In the genomic region with DNA sequence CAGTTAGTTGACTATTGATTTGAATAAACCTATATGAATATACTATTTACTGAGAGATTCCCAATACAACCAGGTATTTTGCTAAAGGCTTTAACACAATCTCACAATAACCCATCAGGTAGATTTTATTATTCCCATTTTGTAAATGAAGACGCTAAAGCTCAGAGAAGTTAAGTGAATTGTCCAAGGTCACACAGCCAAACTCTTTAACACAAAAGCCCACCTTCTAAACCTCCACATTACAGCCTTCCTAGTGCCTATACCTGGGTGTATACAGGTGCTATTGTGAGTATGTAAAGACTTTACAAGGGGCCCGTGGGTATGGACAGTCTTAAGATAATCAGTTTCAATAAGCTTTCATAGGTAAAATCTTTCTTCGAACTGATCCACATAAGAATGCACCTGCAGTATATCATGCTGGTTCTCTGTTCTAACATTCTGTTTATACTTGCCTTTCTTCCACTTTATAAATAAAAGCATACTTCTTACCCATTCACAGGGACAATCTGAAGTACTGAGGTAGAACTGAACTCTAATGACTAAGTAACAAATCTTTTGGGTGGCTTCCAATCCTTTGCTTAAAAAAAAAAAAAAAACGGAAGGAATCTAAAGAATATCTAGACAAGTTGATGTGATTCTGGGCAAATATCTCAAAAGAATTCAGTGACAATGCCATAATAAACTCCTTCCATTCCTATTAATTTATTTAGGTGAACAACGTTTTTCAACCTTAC, we compare ENCODE assay signal across 11 cellular contexts.
"Had no signal": no experiment of that assay in that cellular context is flagged by ENCODE, and none has a peak within 500 bp of the region (broad histone marks: within the 10 kb centered on the region; RNA-seq: fewer than 3 reads in every experiment).

No MANE protein-coding gene starts in this region.

- H3K36me3 ChIP-seq: uterus had no signal

- DNase-seq: activated CD4-positive, alpha-beta T cell treated with anti-CD3 and anti-CD28 coated beads, Interleukin-2, amount 50 U/mL, for 4 hours; activated gamma-delta T cell; activated T-cell treated with anti-CD3 and anti-CD28 coated beads, Interleukin-2, amount 50 U/mL, for 24 hours; glutamatergic neuron; left cardiac atrium; naive B cell; small intestine; uterus had no signal

- ATAC-seq: activated CD4-positive, CD25-positive, alpha-beta regulatory T cell treated with anti-CD3 and anti-CD28 coated beads, Interleukin-2, amount 50 U/mL, for 24 hours; left cardiac atrium had no signal

- H3K4me1 ChIP-seq: uterus had no signal

- H3K4me3 ChIP-seq: lung, right atrium auricular region, uterus had no signal

- H3K27me3 ChIP-seq: right atrium auricular region, uterus had no signal

- H3K9me3 ChIP-seq: right atrium auricular region, uterus had no signal

- H3K27ac ChIP-seq: right atrium auricular region, uterus had no signal
